In genomic region chr1:155504207-155504606, GRCh38 we compare ENCODE assay signal across 8 cellular contexts. TPM values are rescaled to one million over a fixed set of nuclear protein-coding genes. Genes with fewer than 3 reads are reported as not detected.
DNase-seq lines count a peak whose midpoint lies in the region; ATAC-seq, FAIRE-seq and TF ChIP-seq lines count a peak whose summit lies in the region.

No MANE protein-coding gene starts in this region.

- peaks cover 54% of the 10 kb centered on the region for H3K4me1 Mint-ChIP-seq in activated B cell treated with CpG ODN at 0.5 μM for 24 hours
- H3K4me1 Mint-ChIP-seq in stimulated activated naive CD8-positive, alpha-beta T cell treated with anti-CD3 and anti-CD28 coated beads, Interleukin-15, amount 100 ng/mL, for 72 hours, result peaks cover 39% of the 10 kb centered on the region

- no peaks in the 10 kb centered on the region for H3K9me3 ChIP-seq in kidney (ENCODE audit: control insufficient read depth in 1 of 2, low read length in 2 of 2)

- H3K27me3 Mint-ChIP-seq in activated B cell treated with CpG ODN at 0.5 μM for 24 hours, result no peaks in the 10 kb centered on the region
- H3K27me3 Mint-ChIP-seq in stimulated activated naive CD8-positive, alpha-beta T cell treated with anti-CD3 and anti-CD28 coated beads, Interleukin-15, amount 100 ng/mL, for 72 hours, result no peaks in the 10 kb centered on the region

- peaks cover 6% of the 10 kb centered on the region for H3K36me3 Mint-ChIP-seq in activated B cell treated with CpG ODN at 0.5 μM for 24 hours (ENCODE audit: low read depth)

- H3K36me3 ChIP-seq in kidney (ENCODE audit: control insufficient read depth in 1 of 2, insufficient read depth in 2 of 2, low read length in 2 of 2), result no peaks in the 10 kb centered on the region

- POLR2A ChIA-PET in activated B cell treated with CpG ODN at 0.5 μM for 24 hours (lab: Charles Lee), result interaction anchor here (1.0 kb wide), 1 partner anchor 59 kb away, joined by 3 read pairs; the partner anchor contains the start of gene ASH1L

- CTCF ChIA-PET in activated B cell treated with CpG ODN at 0.5 μM for 24 hours (lab: Charles Lee), result interaction anchor here (0.6 to 5.8 kb wide), 23 partner anchors 8 to 311 kb away, joined by 3 to 47 read pairs (median 4); partner anchors contain the start of genes ASH1L and FDPS

- H3K27ac Mint-ChIP-seq in activated B cell treated with CpG ODN at 0.5 μM for 24 hours, result peak overlapping the region; percentile 30
- no peak overlapping the region for H3K27ac Mint-ChIP-seq in stimulated activated naive CD8-positive, alpha-beta T cell treated with anti-CD3 and anti-CD28 coated beads, Interleukin-15, amount 100 ng/mL, for 72 hours

- ATAC-seq in activated B cell treated with CpG ODN at 0.5 μM for 24 hours (ENCODE audit: low read depth) (peak; percentile 62), GM19328 (IDR thresholded peaks at IDR 0.05; ENCODE audit: unreplicated experiment) (no peak)
- no peak for ATAC-seq in stimulated activated naive CD8-positive, alpha-beta T cell treated with anti-CD3 and anti-CD28 coated beads, Interleukin-15, amount 100 ng/mL, for 72 hours

- no peaks in the 10 kb centered on the region for H3K9me3 Mint-ChIP-seq in activated B cell treated with CpG ODN at 0.5 μM for 24 hours
- no peaks in the 10 kb centered on the region for H3K9me3 Mint-ChIP-seq in stimulated activated naive CD8-positive, alpha-beta T cell treated with anti-CD3 and anti-CD28 coated beads, Interleukin-15, amount 100 ng/mL, for 72 hours

- H3K9ac ChIP-seq in kidney (ENCODE audit: low read length in 2 of 2), result no peak overlapping the region

- peak; percentile 45 for TF ChIP-seq RAD21 in Ishikawa (IDR thresholded peaks at IDR 0.05; ENCODE audit: low read depth)

- intact Hi-C loops in activated B cell treated with CpG ODN at 0.5 μM for 24 hours (cut with micrococcal nuclease), result loop anchor here (1.0 to 5.0 kb wide), 5 partner anchors 33 to 254 kb away; partner anchors contain the start of gene HCN3
- intact Hi-C loops in kidney (cut with DNase I), result no loop called here

- TF ChIP-seq EP300 in Ishikawa (IDR thresholded peaks at IDR 0.05; ENCODE audit: borderline replicate concordance), result no peak

- FAIRE-seq in kidney (lab: Jason Lieb, UNC), result no peak

- TF ChIP-seq CTCF in activated B cell treated with CpG ODN at 0.5 μM for 24 hours (IDR thresholded peaks at IDR 0.05), result no peak
- peak; percentile 37 for TF ChIP-seq CTCF in kidney (IDR thresholded peaks at IDR 0.05; ENCODE audit: borderline replicate concordance, extremely low read depth, insufficient read depth)

- H3K27ac ChIP-seq in kidney (ENCODE audit: low read depth in 2 of 2, low read length in 2 of 2), result no peak overlapping the region

- H3K4me3 ChIP-seq in kidney (ENCODE audit: low read length in 2 of 2), result no peak overlapping the region

- no peaks in the 10 kb centered on the region for H3K4me1 ChIP-seq in kidney (ENCODE audit: control insufficient read depth in 1 of 2, insufficient read depth in 1 of 2, low read depth in 1 of 2, low read length in 2 of 2)

- DNase-seq in D341Med (ENCODE audit: low spot score) (peak; percentile 55), activated B cell treated with CpG ODN at 0.5 μM for 24 hours (no peak), kidney (no peak), T1000 (lab: John Stamatoyannopoulos, UW) (no peak), T-helper 1 cell (no peak)
- no peak for DNase-seq in stimulated activated naive CD8-positive, alpha-beta T cell treated with anti-CD3 and anti-CD28 coated beads, Interleukin-15, amount 100 ng/mL, for 72 hours

- H3K4me3 Mint-ChIP-seq in activated B cell treated with CpG ODN at 0.5 μM for 24 hours, result no peak overlapping the region
- H3K4me3 Mint-ChIP-seq in stimulated activated naive CD8-positive, alpha-beta T cell treated with anti-CD3 and anti-CD28 coated beads, Interleukin-15, amount 100 ng/mL, for 72 hours, result no peak overlapping the region

TF ChIP-seq in Ishikawa, 13 proteins besides CTCF, POLR2A, EP300 and RAD21:
- TF ChIP-seq FOXM1 (IDR thresholded peaks at IDR 0.05; ENCODE audit: borderline replicate concordance, low read depth), result no peak
- TF ChIP-seq YY1 (IDR thresholded peaks at IDR 0.05; ENCODE audit: low read depth), result no peak
- no peak for TF ChIP-seq USF1 (IDR thresholded peaks at IDR 0.05)

RNA-seq across cellular contexts. Expression of gene ASH1L, which starts 58.4 kb away (rescaled TPM):
- total RNA-seq in activated B cell treated with CpG ODN at 0.5 μM for 24 hours, result 75.6 and 90.6 TPM in 2 replicates
- total RNA-seq in kidney, result 68.5 TPM
- polyA plus RNA-seq in kidney (ENCODE audit: insufficient read depth, low read depth, low replicate concordance), result 4.2 TPM
